ENCODE assay signal across 15 cellular contexts in the genomic region with DNA sequence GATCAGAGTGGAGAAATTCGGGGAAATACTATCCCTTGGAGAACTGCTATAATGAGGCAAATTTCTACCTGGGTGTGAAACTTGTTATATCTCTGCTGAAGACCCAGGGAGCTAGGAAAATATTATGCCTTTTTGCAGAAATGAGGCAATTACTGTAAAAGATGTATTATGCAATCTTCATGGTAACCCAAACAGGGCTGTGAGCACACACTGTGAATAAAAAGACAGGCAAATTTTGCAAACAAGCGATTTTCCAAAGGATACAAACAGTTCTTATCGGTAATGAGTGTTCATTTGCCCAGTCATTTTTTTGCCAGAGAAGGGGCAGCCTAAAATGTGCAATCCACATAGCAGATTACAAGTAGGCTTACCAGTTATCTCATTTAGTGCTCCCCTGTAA.
"Had no signal": no experiment of that assay in that cellular context is flagged by ENCODE, and none has a peak within 500 bp of the region (broad histone marks: within the 10 kb centered on the region; RNA-seq: fewer than 3 reads in every experiment).

No MANE protein-coding gene starts in this region.

- H3K4me3 ChIP-seq: colonic mucosa, esophagus squamous epithelium, tibial artery, uterus had no signal

- H3K36me3 ChIP-seq: colonic mucosa, esophagus squamous epithelium, tibial artery, uterus had no signal

- H3K9me3 ChIP-seq: colonic mucosa, esophagus squamous epithelium, tibial artery, uterus had no signal

- H3K4me1 ChIP-seq: colonic mucosa, esophagus squamous epithelium, parathyroid adenoma, tibial artery, uterus had no signal

- H3K9ac ChIP-seq: parathyroid adenoma had no signal

- H3K27me3 ChIP-seq: colonic mucosa, esophagus squamous epithelium, tibial artery, uterus had no signal

- H3K27ac ChIP-seq: colonic mucosa, parathyroid adenoma, tibial artery, uterus, VCaP had no signal

- ATAC-seq: activated T-cell treated with anti-CD3 and anti-CD28 coated beads, Interleukin-2, amount 50 U/mL, for 72 hours; stimulated activated effector memory CD8-positive, alpha-beta T cell treated with anti-CD3 and anti-CD28 coated beads, Interleukin-12 subunit alpha, Interleukin-12 subunit beta, amount 100 ng/mL, for 72 hours had no signal

- DNase-seq: activated CD4-positive, alpha-beta memory T cell treated with anti-CD3 and anti-CD28 coated beads, Interleukin-2, amount 10 ng/mL, durations not matched to agents 7 days and 5 days; activated naive CD8-positive, alpha-beta T cell treated with anti-CD3 and anti-CD28 coated beads, Interleukin-2, amount 10 ng/mL, durations not matched to agents 7 days and 5 days; activated T-cell treated with anti-CD3 and anti-CD28 coated beads, Interleukin-2, amount 50 U/mL, for 72 hours; colonic mucosa; esophagus squamous epithelium; hippocampal formation; kidney glomerular epithelial cell; naive B cell; small intestine; T1000; tibial artery; uterus had no signal
